In the genomic region with DNA sequence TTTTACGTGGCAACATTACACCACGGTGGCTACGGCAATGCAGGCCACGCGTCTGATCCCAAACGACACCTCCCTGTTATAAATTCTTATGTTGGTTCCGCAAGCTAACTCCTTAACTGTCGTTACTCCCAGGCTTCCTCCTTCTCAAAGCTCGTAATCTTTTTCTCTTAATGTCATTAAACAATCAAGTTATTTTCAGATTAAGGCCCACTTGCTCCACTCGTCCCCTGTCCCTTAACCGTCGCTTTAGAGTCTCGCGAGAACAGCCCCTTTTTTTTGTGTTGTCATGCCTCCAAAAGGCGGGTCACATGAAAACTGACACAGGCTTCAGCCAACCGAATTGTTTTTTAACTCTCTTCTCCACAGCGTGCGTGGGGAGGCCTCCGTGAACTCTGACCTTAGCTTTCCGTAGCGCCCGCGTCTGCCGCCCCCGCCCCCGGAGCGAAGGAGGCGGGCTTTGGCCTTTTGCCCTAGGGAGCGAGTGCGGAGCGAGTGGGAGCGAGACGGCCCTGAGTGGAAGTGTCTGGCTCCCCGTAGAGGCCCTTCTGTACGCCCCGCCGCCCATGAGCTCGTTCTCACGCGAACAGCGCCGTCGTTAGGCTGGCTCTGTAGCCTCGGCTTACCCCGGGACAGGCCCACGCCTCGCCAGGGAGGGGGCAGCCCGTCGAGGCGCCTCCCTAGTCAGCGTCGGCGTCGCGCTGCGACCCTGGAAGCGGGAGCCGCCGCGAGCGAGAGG, we compare ENCODE assay signal across 8 cellular contexts.
DNase-seq lines count a peak whose midpoint lies in the region; ATAC-seq and FAIRE-seq lines count a peak whose summit lies in the region.

A gene (plus strand): TSS at position 463 of the 736 bp plus-strand sequence. CDS start 360 bp downstream, outside the sequence.

- H3K27ac ChIP-seq in cingulate gyrus (ENCODE audit: low read depth, low read length) = peak within 1 kb of the TSS; percentile 98

- DNase-seq in Ammon's horn (ENCODE audit: low spot score) = peak; percentile 99
- peak; percentile 54 for DNase-seq in GM19239 (ENCODE audit: insufficient read length, low spot score)
- DNase-seq in NCI-H524 (lab: John Stamatoyannopoulos, UW) = peak; percentile 98
- peak; percentile 96 for DNase-seq in activated CD4-positive, alpha-beta T cell treated with anti-CD3 and anti-CD28 coated beads for 4 hours
- DNase-seq in kidney glomerular epithelial cell (lab: John Stamatoyannopoulos, UW) = peak; percentile 100
- DNase-seq in stimulated activated CD4-positive, alpha-beta T cell treated with anti-CD3 and anti-CD28 coated beads, Interleukin-1b, Interleukin-23, amount 100 ng/mL, for 1 hour (ENCODE audit: low read depth in 2 of 2) = peak; percentile 92 to 94

- peak; percentile 67 for ATAC-seq in HG03457 (IDR thresholded peaks at IDR 0.05; ENCODE audit: unreplicated experiment)

- FAIRE-seq in GM19239 (lab: Jason Lieb, UNC) = no peak

Comparison
In these comparisons a context has a peak if more than half of its experiments do, and no peak if none do; other contexts are left out.
1. Peak in every context shown above with its lines: DNase-seq, ATAC-seq and H3K27ac ChIP-seq.